In genomic region chr1:160052943-160053342, GRCh38 we compare ENCODE assay signal across 1 cellular context.
A peak's percentile ranks its signal among the peaks of the same experiment; 100 is the strongest.
TF ChIP-seq lines count a peak whose summit lies in the region.

No MANE protein-coding gene starts in this region.

TF ChIP-seq in K562, 482 proteins besides CTCF, POLR2A, EP300 and RAD21:
- TF ChIP-seq, protein P1, sequence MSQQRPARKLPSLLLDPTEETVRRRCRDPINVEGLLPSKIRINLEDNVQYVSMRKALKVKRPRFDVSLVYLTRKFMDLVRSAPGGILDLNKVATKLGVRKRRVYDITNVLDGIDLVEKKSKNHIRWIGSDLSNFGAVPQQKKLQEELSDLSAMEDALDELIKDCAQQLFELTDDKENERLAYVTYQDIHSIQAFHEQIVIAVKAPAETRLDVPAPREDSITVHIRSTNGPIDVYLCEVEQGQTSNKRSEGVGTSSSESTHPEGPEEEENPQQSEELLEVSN (IDR thresholded peaks at IDR 0.05; ENCODE audit: borderline replicate concordance in 1 of 2, extremely low read depth in 1 of 2, insufficient read depth in 1 of 2, insufficient read length in 1 of 2, low read depth in 1 of 2, low read length in 1 of 2, poor library complexity in 1 of 2, severe bottlenecking in 1 of 2): no peak
- TF ChIP-seq, protein P2, sequence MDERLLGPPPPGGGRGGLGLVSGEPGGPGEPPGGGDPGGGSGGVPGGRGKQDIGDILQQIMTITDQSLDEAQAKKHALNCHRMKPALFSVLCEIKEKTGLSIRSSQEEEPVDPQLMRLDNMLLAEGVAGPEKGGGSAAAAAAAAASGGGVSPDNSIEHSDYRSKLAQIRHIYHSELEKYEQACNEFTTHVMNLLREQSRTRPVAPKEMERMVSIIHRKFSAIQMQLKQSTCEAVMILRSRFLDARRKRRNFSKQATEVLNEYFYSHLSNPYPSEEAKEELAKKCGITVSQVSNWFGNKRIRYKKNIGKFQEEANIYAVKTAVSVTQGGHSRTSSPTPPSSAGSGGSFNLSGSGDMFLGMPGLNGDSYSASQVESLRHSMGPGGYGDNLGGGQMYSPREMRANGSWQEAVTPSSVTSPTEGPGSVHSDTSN (CRISPR knock-in tag; IDR thresholded peaks at IDR 0.05; ENCODE audit: low read depth): no peak
- TF ChIP-seq, protein P2 (tag; conservative IDR thresholded peaks at IDR 0.05; ENCODE audit: low read depth): peak; percentile 63; the same call in 1 of the 2 replicates
- TF ChIP-seq ZNF766 (CRISPR knock-in tag; conservative IDR thresholded peaks at IDR 0.05): 0 out of 2 replicates have a peak, but pooled peaks have one; percentile 46
- TF ChIP-seq, protein P3, sequence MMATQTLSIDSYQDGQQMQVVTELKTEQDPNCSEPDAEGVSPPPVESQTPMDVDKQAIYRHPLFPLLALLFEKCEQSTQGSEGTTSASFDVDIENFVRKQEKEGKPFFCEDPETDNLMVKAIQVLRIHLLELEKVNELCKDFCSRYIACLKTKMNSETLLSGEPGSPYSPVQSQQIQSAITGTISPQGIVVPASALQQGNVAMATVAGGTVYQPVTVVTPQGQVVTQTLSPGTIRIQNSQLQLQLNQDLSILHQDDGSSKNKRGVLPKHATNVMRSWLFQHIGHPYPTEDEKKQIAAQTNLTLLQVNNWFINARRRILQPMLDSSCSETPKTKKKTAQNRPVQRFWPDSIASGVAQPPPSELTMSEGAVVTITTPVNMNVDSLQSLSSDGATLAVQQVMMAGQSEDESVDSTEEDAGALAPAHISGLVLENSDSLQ (IDR thresholded peaks at IDR 0.05): peak; percentile 57; the same call in 1 of the 2 replicates
- peak; percentile 51 for TF ChIP-seq GABPA (tag; conservative IDR thresholded peaks at IDR 0.05; ENCODE audit: low read depth)
- peak; percentile 77 for TF ChIP-seq MEIS2 (IDR thresholded peaks at IDR 0.05; ENCODE audit: partially characterized antibody)
- TF ChIP-seq NR2C2 (CRISPR knock-in tag; IDR thresholded peaks at IDR 0.05): no peak
- peak; percentile 33; the same call in 1 of the 2 replicates for TF ChIP-seq NR2C2 (tag; IDR thresholded peaks at IDR 0.05)
- no peak for TF ChIP-seq RUNX1 (IDR thresholded peaks at IDR 0.05; ENCODE audit: low read depth)
- TF ChIP-seq, protein P4, sequence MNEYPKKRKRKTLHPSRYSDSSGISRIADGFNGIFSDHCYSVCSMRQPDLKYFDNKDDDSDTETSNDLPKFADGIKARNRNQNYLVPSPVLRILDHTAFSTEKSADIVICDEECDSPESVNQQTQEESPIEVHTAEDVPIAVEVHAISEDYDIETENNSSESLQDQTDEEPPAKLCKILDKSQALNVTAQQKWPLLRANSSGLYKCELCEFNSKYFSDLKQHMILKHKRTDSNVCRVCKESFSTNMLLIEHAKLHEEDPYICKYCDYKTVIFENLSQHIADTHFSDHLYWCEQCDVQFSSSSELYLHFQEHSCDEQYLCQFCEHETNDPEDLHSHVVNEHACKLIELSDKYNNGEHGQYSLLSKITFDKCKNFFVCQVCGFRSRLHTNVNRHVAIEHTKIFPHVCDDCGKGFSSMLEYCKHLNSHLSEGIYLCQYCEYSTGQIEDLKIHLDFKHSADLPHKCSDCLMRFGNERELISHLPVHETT (CRISPR knock-in tag; conservative IDR thresholded peaks at IDR 0.05 in 1 of 2, IDR thresholded peaks at IDR 0.05 in 1 of 2): no peak
TF ChIP-seq in K562: peak in this region for 6.
